In the genomic region with DNA sequence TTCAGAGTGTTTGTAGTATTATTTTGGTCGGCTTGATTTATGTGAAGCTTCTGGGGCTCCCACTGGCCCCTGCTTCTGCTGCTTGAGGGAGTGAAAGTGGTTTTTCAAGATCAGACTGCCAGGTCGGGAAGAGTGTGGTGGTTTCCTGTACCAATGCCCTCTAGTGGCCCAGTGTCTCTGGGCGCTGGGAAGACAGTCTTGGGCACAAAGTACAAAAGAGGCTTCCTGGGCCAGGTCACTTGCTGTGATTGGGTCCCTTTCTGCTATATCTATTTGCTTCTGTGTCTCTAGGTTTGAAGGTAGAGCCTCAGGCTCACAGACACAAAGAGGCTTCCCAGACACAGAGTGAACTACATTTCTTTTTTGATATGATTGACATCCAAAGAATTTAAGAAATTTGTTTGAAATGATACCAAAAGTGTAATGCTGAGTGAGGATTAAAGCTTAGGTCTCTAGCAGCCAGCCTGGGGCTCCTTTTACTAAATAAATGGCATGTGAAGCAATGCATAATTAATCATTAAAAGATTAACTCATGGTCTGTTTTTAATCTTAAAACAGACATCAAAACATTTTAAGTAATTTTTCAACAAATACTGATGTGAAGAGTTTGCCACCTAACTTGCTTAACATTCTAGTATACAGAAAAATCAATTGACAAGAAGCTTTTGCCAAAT, we compare ENCODE assay signal across 8 cellular contexts. TPM values are rescaled to one million over a fixed set of nuclear protein-coding genes. Genes with fewer than 3 reads are reported as not detected.
A peak's percentile ranks its signal among the peaks of the same experiment; 100 is the strongest.
DNase-seq lines count a peak whose midpoint lies in the region; ATAC-seq, FAIRE-seq and TF ChIP-seq lines count a peak whose summit lies in the region.

No MANE protein-coding gene starts in this region.

- POLR2A ChIA-PET in activated CD4-positive, alpha-beta memory T cell treated with anti-CD3 and anti-CD28 coated beads, Interleukin-2, amount 10 ng/mL, durations not matched to agents 7 days and 5 days (lab: Charles Lee): no interaction called here

- WGBS in esophagus muscularis mucosa: 24% methylated on average over 3 of the region's 3 CpGs

- no peaks in the 10 kb centered on the region for H3K27me3 Mint-ChIP-seq in activated CD4-positive, alpha-beta memory T cell treated with anti-CD3 and anti-CD28 coated beads, Interleukin-2, amount 10 ng/mL, durations not matched to agents 7 days and 5 days
- H3K27me3 Mint-ChIP-seq in type B pancreatic cell: no peaks in the 10 kb centered on the region

- no peak for TF ChIP-seq EP300 in esophagus muscularis mucosa (IDR thresholded peaks at IDR 0.05)

- no peak overlapping the region for H3K27ac Mint-ChIP-seq in activated CD4-positive, alpha-beta memory T cell treated with anti-CD3 and anti-CD28 coated beads, Interleukin-2, amount 10 ng/mL, durations not matched to agents 7 days and 5 days
- no peak overlapping the region for H3K27ac Mint-ChIP-seq in type B pancreatic cell

- intact Hi-C loops in esophagus muscularis mucosa (cut with DNase I): no loop called here

- no peaks in the 10 kb centered on the region for H3K4me1 ChIP-seq in esophagus muscularis mucosa

- H3K27ac ChIP-seq in esophagus muscularis mucosa (replicated peaks in 1 of 4): no peak overlapping the region

- TF ChIP-seq CTCF in type B pancreatic cell (conservative IDR thresholded peaks at IDR 0.05) (peak; percentile 66), esophagus muscularis mucosa (IDR thresholded peaks at IDR 0.05) (peak in 1 of 3 experiments; percentile 5)

- ATAC-seq in GM21576 (IDR thresholded peaks at IDR 0.05; ENCODE audit: unreplicated experiment): peak; percentile 88

- no peak overlapping the region for H3K4me3 Mint-ChIP-seq in activated CD4-positive, alpha-beta memory T cell treated with anti-CD3 and anti-CD28 coated beads, Interleukin-2, amount 10 ng/mL, durations not matched to agents 7 days and 5 days
- no peak overlapping the region for H3K4me3 Mint-ChIP-seq in type B pancreatic cell

- H3K27me3 ChIP-seq in esophagus muscularis mucosa: no peaks in the 10 kb centered on the region

- H3K36me3 ChIP-seq in esophagus muscularis mucosa: no peaks in the 10 kb centered on the region

- peaks cover 4% of the 10 kb centered on the region for H3K4me1 Mint-ChIP-seq in activated CD4-positive, alpha-beta memory T cell treated with anti-CD3 and anti-CD28 coated beads, Interleukin-2, amount 10 ng/mL, durations not matched to agents 7 days and 5 days
- peaks cover 3% of the 10 kb centered on the region for H3K4me1 Mint-ChIP-seq in type B pancreatic cell (ENCODE audit: unreplicated experiment)

- H3K4me3 ChIP-seq in esophagus muscularis mucosa: no peak overlapping the region

- peak; percentile 33 for FAIRE-seq in islet of Langerhans (lab: Jason Lieb, UNC)

- no peaks in the 10 kb centered on the region for H3K9me3 ChIP-seq in esophagus muscularis mucosa

- no peaks in the 10 kb centered on the region for H3K36me3 Mint-ChIP-seq in activated CD4-positive, alpha-beta memory T cell treated with anti-CD3 and anti-CD28 coated beads, Interleukin-2, amount 10 ng/mL, durations not matched to agents 7 days and 5 days (ENCODE audit: low read depth)
- H3K36me3 Mint-ChIP-seq in type B pancreatic cell: no peaks in the 10 kb centered on the region

- no peaks in the 10 kb centered on the region for H3K9me3 Mint-ChIP-seq in activated CD4-positive, alpha-beta memory T cell treated with anti-CD3 and anti-CD28 coated beads, Interleukin-2, amount 10 ng/mL, durations not matched to agents 7 days and 5 days
- no peaks in the 10 kb centered on the region for H3K9me3 Mint-ChIP-seq in type B pancreatic cell

- DNase-seq in SKM-1 treated with dmso at 0.1 percent for 144 hours (lab: John Stamatoyannopoulos, UW; ENCODE audit: unreplicated experiment): peak; percentile 24
- no peak for DNase-seq in SKM-1 (lab: John Stamatoyannopoulos, UW; ENCODE audit: unreplicated experiment)
- peak; percentile 45 for DNase-seq in HT1080 (ENCODE audit: low read depth)
- DNase-seq in activated CD4-positive, alpha-beta memory T cell treated with anti-CD3 and anti-CD28 coated beads, Interleukin-2, amount 10 ng/mL, durations not matched to agents 7 days and 5 days: peak; percentile 16
- no peak for DNase-seq in type B pancreatic cell (ENCODE audit: extremely low spot score, unreplicated experiment)
- DNase-seq in esophagus muscularis mucosa (ENCODE audit: extremely low spot score): no peak

- CTCF ChIA-PET in activated CD4-positive, alpha-beta memory T cell treated with anti-CD3 and anti-CD28 coated beads, Interleukin-2, amount 10 ng/mL, durations not matched to agents 7 days and 5 days (lab: Charles Lee): interaction anchor here (1.2 to 1.5 kb wide), 2 partner anchors 9 to 131 kb away, joined by 3 read pairs; no protein-coding TSS in a partner anchor

- TF ChIP-seq POLR2A in esophagus muscularis mucosa (IDR thresholded peaks at IDR 0.05; ENCODE audit: low read depth): no peak

RNA-seq across cellular contexts. Expression of gene ABCB1, which starts 36.3 kb away (rescaled TPM):
- 0.32 TPM in 1 of 2 replicates, not detected in the other for total RNA-seq in HT1080 (2014; rRNA removed; shearing (Covaris generic))
- 0.15 TPM in 1 of 2 replicates, not detected in the other for polyA plus RNA-seq in HT1080 (2015; cell fraction: cytosol; rRNA removed)
- not detected in 2 replicates for polyA plus RNA-seq in HT1080 (2015; cell fraction: nucleus; rRNA removed)
- total RNA-seq in activated CD4-positive, alpha-beta memory T cell treated with anti-CD3 and anti-CD28 coated beads, Interleukin-2, amount 10 ng/mL, durations not matched to agents 7 days and 5 days: 1 to 10 TPM; 8.1 to 9.8 TPM
- 31.3 and 65.7 TPM in 2 replicates for total RNA-seq in type B pancreatic cell (ENCODE audit: low replicate concordance)
- total RNA-seq in esophagus muscularis mucosa: 10 to 100 TPM in 1 of 4 donors, 1 to 10 TPM in 3; 4.2 to 11.1 (median 6.0) TPM

Comparison
In these comparisons a context has a peak if more than half of its experiments do, and no peak if none do; other contexts are left out.
1. DNase-seq: peak in SKM-1 treated with dmso at 0.1 percent for 144 hours (single experiment), HT1080 (single experiment) and activated CD4-positive, alpha-beta memory T cell treated with anti-CD3 and anti-CD28 coated beads, Interleukin-2, amount 10 ng/mL, durations not matched to agents 7 days and 5 days (single experiment); none in SKM-1 (single experiment), type B pancreatic cell (single experiment) and esophagus muscularis mucosa (single experiment).